8 cellular contexts compared by ENCODE assay signal in genomic region chr9:133356391-133357091, GRCh38. TPM values are rescaled to one million over a fixed set of nuclear protein-coding genes. Genes with fewer than 3 reads are reported as not detected.
A peak's percentile ranks its signal among the peaks of the same experiment; 100 is the strongest.
DNase-seq lines count a peak whose midpoint lies in the region; ATAC-seq and TF ChIP-seq lines count a peak whose summit lies in the region.

TSS of gene SURF1 (minus strand) at chr9:133356487. CDS start at chr9:133356453, 34 bp downstream.
TSS of gene SURF2 (plus strand) at chr9:133356550. CDS start at chr9:133356593, 43 bp downstream.

- peaks cover 2 to 11% (median 6%) of the 10 kb centered on the region in 3 donors for H3K27me3 Mint-ChIP-seq in immature natural killer cell (ENCODE audit: low read depth in 3 of 3)

- ATAC-seq in HG02610 (IDR thresholded peaks at IDR 0.05; ENCODE audit: unreplicated experiment): peak; percentile 77

- no peak within 1 kb of the TSS for H2AFZ ChIP-seq in smooth muscle cell (ENCODE audit: low read depth)

- peaks cover 5% of the 10 kb centered on the region for H3K36me3 ChIP-seq in breast epithelium
- no peaks in the 10 kb centered on the region for H3K36me3 ChIP-seq in smooth muscle cell (ENCODE audit: low read depth)

- H3K4me1 ChIP-seq in breast epithelium (peaks cover 0 to 20% of the 10 kb centered on the region in 2 donors), smooth muscle cell (ENCODE audit: low read depth) (peaks cover 12% of the 10 kb centered on the region)

- H3K9me3 ChIP-seq in breast epithelium: no peaks in the 10 kb centered on the region
- H3K9me3 ChIP-seq in smooth muscle cell (replicated peaks; ENCODE audit: low read depth): no peaks in the 10 kb centered on the region

- H3K27me3 ChIP-seq in breast epithelium (no peaks in the 10 kb centered on the region), smooth muscle cell (ENCODE audit: low read depth) (no peaks in the 10 kb centered on the region)

- peak within 1 kb of the TSS; percentile 81 to 92 (median 89) for H3K4me3 ChIP-seq in breast epithelium
- H3K4me3 ChIP-seq in smooth muscle cell: peak within 1 kb of the TSS; percentile 73

- CTCF ChIA-PET in GM10248 (lab: Yijun Ruan, JAX): interaction anchor here (1.1 to 1.9 kb wide), 4 partner anchors 10 to 209 kb away, joined by 3 to 12 read pairs (median 4); no protein-coding TSS in a partner anchor

- peak within 1 kb of the TSS; percentile 77 for H3K9ac ChIP-seq in smooth muscle cell (ENCODE audit: low read depth)

- peaks cover 23% of the 10 kb centered on the region for H3K79me2 ChIP-seq in smooth muscle cell (ENCODE audit: low read depth)

- peak within 1 kb of the TSS; percentile 98 for H3K27ac ChIP-seq in VCaP
- H3K27ac ChIP-seq in breast epithelium: peak within 1 kb of the TSS; percentile 80 to 88
- peak within 1 kb of the TSS; percentile 51 for H3K27ac ChIP-seq in smooth muscle cell (ENCODE audit: low read depth)

- peaks cover 6 to 20% (median 7%) of the 10 kb centered on the region in 3 donors for H3K36me3 Mint-ChIP-seq in immature natural killer cell

- H4K20me1 ChIP-seq in smooth muscle cell (ENCODE audit: low read depth): peaks cover 64% of the 10 kb centered on the region

- peaks cover 45% of the 10 kb centered on the region for H3F3A ChIP-seq in smooth muscle cell (ENCODE audit: low read depth)

- H3K27ac Mint-ChIP-seq in immature natural killer cell: peak within 1 kb of the TSS; percentile 78 to 93 (median 84)

- no peaks in the 10 kb centered on the region for H3K9me3 Mint-ChIP-seq in immature natural killer cell

- H3K4me1 Mint-ChIP-seq in immature natural killer cell: peaks cover 32 to 33% of the 10 kb centered on the region in 2 donors

- peak; percentile 93 for DNase-seq in GM10248 (ENCODE audit: extremely low spot score)
- DNase-seq in NCI-H2029 (lab: John Stamatoyannopoulos, UW): peak; percentile 80
- DNase-seq in breast epithelium (ENCODE audit: low spot score in 2 of 2): peak; percentile 82 to 88
- DNase-seq in immature natural killer cell: peak; percentile 84 to 86 (median 85)
- DNase-seq in smooth muscle cell (lab: John Stamatoyannopoulos, UW; ENCODE audit: unreplicated experiment): peak; percentile 44
- no peak for DNase-seq in GF-D8 (lab: John Stamatoyannopoulos, UW)

- TF ChIP-seq CTCF in GM10248 (IDR thresholded peaks at IDR 0.05; ENCODE audit: control extremely low read depth, extremely low read depth, low read depth, missing control alignments) (peak; percentile 8), VCaP (conservative IDR thresholded peaks at IDR 0.05) (peak; percentile 17), breast epithelium (IDR thresholded peaks at IDR 0.05) (peak in 1 of 3 donors; percentile 9), smooth muscle cell (IDR thresholded peaks at IDR 0.05; ENCODE audit: borderline replicate concordance, insufficient read depth, poor library complexity, severe bottlenecking) (no peak)

- no peak for TF ChIP-seq POLR2A in breast epithelium (IDR thresholded peaks at IDR 0.05)

- peak within 1 kb of the TSS; percentile 96 for H3K4me2 ChIP-seq in smooth muscle cell

- WGBS in smooth muscle cell (ENCODE audit: low lambda C conversion rate): 2% methylated on average over 44 of the region's 78 CpGs

- peak within 1 kb of the TSS; percentile 83 to 88 (median 86) for H3K4me3 Mint-ChIP-seq in immature natural killer cell

- POLR2A ChIA-PET in GM10248 (lab: Yijun Ruan, JAX): interaction anchor here (0.7 to 4.8 kb wide), 4 partner anchors 9 to 89 kb away, joined by 3 to 21 read pairs (median 12); partner anchors contain the start of genes MED22 and RPL7A

- intact Hi-C loops in breast epithelium (cut with DNase I; ENCODE audit: low total_unique reads): loop anchor here (10.0 kb wide), 1 partner anchor 1982 kb away; no protein-coding TSS in a partner anchor

RNA-seq across cellular contexts. Expression of gene SURF1, which starts in this region (rescaled TPM):
- total RNA-seq in breast epithelium (10 to 100 TPM; 45.9 to 61.4 (median 46.8) TPM), smooth muscle cell (23.8 and 33.5 TPM in 2 replicates)
- polyA plus RNA-seq in immature natural killer cell (100 to 1,000 TPM; 104 to 153 (median 131) TPM), smooth muscle cell (57.7 and 60.7 TPM in 2 replicates)

RNA-seq across cellular contexts. Expression of gene SURF2, which starts in this region (rescaled TPM):
- total RNA-seq in breast epithelium (10 to 100 TPM; 16.7 to 25.9 (median 25.2) TPM), smooth muscle cell (2.8 and 11.4 TPM in 2 replicates)
- polyA plus RNA-seq in immature natural killer cell (10 to 100 TPM; 30.2 to 36.9 (median 34.5) TPM), smooth muscle cell (21.4 and 28.9 TPM in 2 replicates)
